Comparison of ENCODE assay signal across 13 cellular contexts in genomic region chr16:4323071-4323844, GRCh38. TPM values are rescaled to one million over a fixed set of nuclear protein-coding genes. Genes with fewer than 3 reads are reported as not detected.
DNase-seq lines count a peak whose midpoint lies in the region; ATAC-seq and TF ChIP-seq lines count a peak whose summit lies in the region.
"Had no signal": no experiment of that assay in that cellular context is flagged by ENCODE, and none has a peak within 500 bp of the region (broad histone marks: within the 10 kb centered on the region; RNA-seq: fewer than 3 reads in every experiment).

No MANE protein-coding gene starts in this region.

- H3K9ac ChIP-seq in GM23248 (0 out of 2 replicates have a peak overlapping the region, but pooled peaks have one; percentile 42), colonic mucosa (ENCODE audit: low read depth in 2 of 2, low read length in 2 of 2) (peak overlapping the region; percentile 32 to 34)
- H3K9ac ChIP-seq: KMS-11 had no signal

- DNase-seq in GM23248 (no peak), colonic mucosa (no peak), stomach (peak; percentile 47), SJCRH30 (no peak), DMS79 (lab: John Stamatoyannopoulos, UW) (no peak)
- no peak for DNase-seq in activated effector memory CD4-positive, alpha-beta T cell treated with Interleukin-2 at 50 U/mL for 16 hours
- DNase-seq: CD4-positive, CD25-positive, alpha-beta regulatory T cell; NCI-H510A; stimulated activated CD4-positive, alpha-beta T cell treated with anti-CD3 and anti-CD28 coated beads, Interleukin-4, amount 100 ng/mL, for 4 hours had no signal

- no peaks in the 10 kb centered on the region; the same call in 1 of the 2 replicates for H3F3A ChIP-seq in GM23248 (ENCODE audit: insufficient read depth)

- H3K4me1 ChIP-seq in GM23248 (ENCODE audit: insufficient read depth) = peaks cover 7% of the 10 kb centered on the region
- peaks cover 8% of the 10 kb centered on the region for H3K4me1 ChIP-seq in colonic mucosa
- H3K4me1 ChIP-seq in stomach = peaks cover 72 to 98% (median 86%) of the 10 kb centered on the region in 4 donors
- peaks cover 4% of the 10 kb centered on the region for H3K4me1 ChIP-seq in SJCRH30

- H3K27me3 ChIP-seq in GM23248 (replicated peaks; ENCODE audit: insufficient read depth) (no peaks in the 10 kb centered on the region), colonic mucosa (peaks cover 8% of the 10 kb centered on the region), layer of hippocampus (ENCODE audit: control insufficient read depth, insufficient read depth, low read length) (no peaks in the 10 kb centered on the region), stomach (peaks cover 0 to 8% (median 0%) of the 10 kb centered on the region in 3 donors), SJCRH30 (no peaks in the 10 kb centered on the region)

- WGBS in GM23248 (ENCODE audit: low coverage in 1 of 2, low lambda C conversion rate in 2 of 2, missing lambda C conversion rate in 2 of 2), 2 experiments = 62 to 65% methylated on average over 12 to 16 of the region's 21 CpGs
- 27 to 52% (median 37%) methylated on average over 5 to 21 of the region's 21 CpGs for WGBS in stomach, 5 donors

- H3K4me2 ChIP-seq in GM23248 (ENCODE audit: unreplicated experiment) = no peak overlapping the region
- H3K4me2 ChIP-seq: KMS-11 had no signal

- TF ChIP-seq POLR2A in stomach (IDR thresholded peaks at IDR 0.05) = no peak

- TF ChIP-seq EP300 in stomach (IDR thresholded peaks at IDR 0.05) = no peak

- in situ Hi-C loops in GM23248 (cut with MboI) = loop anchor here (10.0 kb wide), 1 partner anchor 118 kb away; no protein-coding TSS in a partner anchor

- H3K36me3 ChIP-seq in GM23248 (ENCODE audit: low read depth) (no peaks in the 10 kb centered on the region), colonic mucosa (no peaks in the 10 kb centered on the region), stomach (no peaks in the 10 kb centered on the region), SJCRH30 (no peaks in the 10 kb centered on the region)

- no peaks in the 10 kb centered on the region for H3K9me2 ChIP-seq in GM23248 (ENCODE audit: insufficient read depth)

- H3K79me2 ChIP-seq in GM23248 (ENCODE audit: insufficient read depth) = peaks cover 97% of the 10 kb centered on the region

- TF ChIP-seq CTCF in colonic mucosa (IDR thresholded peaks at IDR 0.05) = no peak
- TF ChIP-seq CTCF in stomach (IDR thresholded peaks at IDR 0.05) = no peak

- intact Hi-C loops in colonic mucosa (cut with DNase I) (no loop called here), stomach (cut with DNase I; ENCODE audit: low total_unique reads) (no loop called here)

- no peak for ATAC-seq in GM19395 (IDR thresholded peaks at IDR 0.05; ENCODE audit: unreplicated experiment)

- no peaks in the 10 kb centered on the region; the same call in 1 of the 2 replicates for H4K20me1 ChIP-seq in GM23248 (ENCODE audit: insufficient read depth)

- H2AFZ ChIP-seq in GM23248 = no peak overlapping the region

- H3K27ac ChIP-seq in GM23248 (no peak overlapping the region), colonic mucosa (peak overlapping the region; percentile 46), layer of hippocampus (ENCODE audit: low read depth, low read length) (peak overlapping the region; percentile 35), stomach (peak overlapping the region; percentile 57 to 89 (median 83)), SJCRH30 (no peak overlapping the region)
- H3K27ac ChIP-seq: KMS-11 had no signal

- H3K9me3 ChIP-seq in GM23248 (ENCODE audit: low read depth) (no peaks in the 10 kb centered on the region), colonic mucosa (no peaks in the 10 kb centered on the region), stomach (no peaks in the 10 kb centered on the region), SJCRH30 (replicated peaks) (no peaks in the 10 kb centered on the region)

- H3K4me3 ChIP-seq in GM23248 (no peak overlapping the region), colonic mucosa (no peak overlapping the region), stomach (no peak overlapping the region), SJCRH30 (no peak overlapping the region)

RNA-seq across cellular contexts. Expression of gene GLIS2, which starts 7.4 kb away (rescaled TPM):
- 2.9 and 3.2 TPM in 2 replicates for total RNA-seq in GM23248 (2014; rRNA removed; shearing (Covaris generic))
- polyA plus RNA-seq in GM23248 (2016; fragmentation: Nextera tagmentation; extraction: Ambion mirVana) (6.8 and 7.3 TPM in 2 replicates), stomach (1 to 10 TPM; 4.4 to 9.0 (median 5.8) TPM)
- total RNA-seq in colonic mucosa (1 to 10 TPM in 1 of 2 donors, under 1 TPM in 1; 0.89 to 4.1 TPM), stomach (10 to 100 TPM in 1 of 5 donors, 1 to 10 TPM in 4; 3.2 to 21.0 (median 4.6) TPM)
- total RNA-seq in SJCRH30 (2014; rRNA removed; shearing (Covaris generic)) = 1.6 and 1.9 TPM in 2 replicates
- total RNA-seq: CD4-positive, CD25-positive, alpha-beta regulatory T cell had no signal

RNA-seq across cellular contexts. Expression of gene PAM16, which starts 27.9 kb away (rescaled TPM):
- total RNA-seq in GM23248 (2014; rRNA removed; shearing (Covaris generic)) = 20.4 and 33.0 TPM in 2 replicates
- polyA plus RNA-seq in GM23248 (2016; fragmentation: Nextera tagmentation; extraction: Ambion mirVana) = 74.5 and 78.9 TPM in 2 replicates
- 10 to 100 TPM; 28.2 to 43.6 TPM for total RNA-seq in colonic mucosa
- 100 to 1,000 TPM in 1 of 5 donors, 10 to 100 TPM in 3, 1 to 10 TPM in 1; 4.7 to 218 (median 28.1) TPM for total RNA-seq in stomach
- 100 to 1,000 TPM in 2 of 3 donors, 10 to 100 TPM in 1; 54.4 to 117 (median 104) TPM for polyA plus RNA-seq in stomach
- 21.8 and 28.9 TPM in 2 replicates for total RNA-seq in SJCRH30 (2014; rRNA removed; shearing (Covaris generic))

RNA-seq across cellular contexts. Expression of gene VASN, which starts 48.4 kb away (rescaled TPM):
- total RNA-seq in GM23248 (2014; rRNA removed; shearing (Covaris generic)) = 223 and 234 TPM in 2 replicates
- polyA plus RNA-seq in GM23248 (2016; fragmentation: Nextera tagmentation; extraction: Ambion mirVana) (160 and 169 TPM in 2 replicates), stomach (1 to 10 TPM; 3.7 to 7.2 (median 5.1) TPM)
- total RNA-seq in colonic mucosa (1 to 10 TPM; 2.7 to 4.1 TPM), stomach (10 to 100 TPM; 10.5 to 25.6 (median 11.6) TPM)
- total RNA-seq in SJCRH30 (2014; rRNA removed; shearing (Covaris generic)) = 0.18 and 0.28 TPM in 2 replicates
- total RNA-seq: T-helper 1 cell treated with Interleukin-12 subunit alpha and Interleukin-12 subunit beta and Interleukin-4 antibody, amounts not matched to agents 30 ng/mL and 1 ng/mL, for 36 hours had no signal

RNA-seq across cellular contexts. Expression of gene TFAP4, which starts 50.4 kb away (rescaled TPM):
- total RNA-seq in GM23248 (2014; rRNA removed; shearing (Covaris generic)) = 3.4 and 5.4 TPM in 2 replicates
- polyA plus RNA-seq in GM23248 (2016; fragmentation: Nextera tagmentation; extraction: Ambion mirVana) (0.91 and 1.5 TPM in 2 replicates), stomach (1 to 10 TPM; 4.9 to 7.1 (median 5.5) TPM)
- total RNA-seq in colonic mucosa (10 to 100 TPM in 1 of 2 donors, 1 to 10 TPM in 1; 5.4 to 15.4 TPM), stomach (10 to 100 TPM in 1 of 5 donors, 1 to 10 TPM in 3, not detected in 1; 4.9 to 17.4 (median 6.5) TPM)
- total RNA-seq in SJCRH30 (2014; rRNA removed; shearing (Covaris generic)) = 31.2 and 34.1 TPM in 2 replicates

Comparison
In these comparisons a context has a peak if more than half of its experiments do, and no peak if none do; other contexts are left out.
1. H3K27ac ChIP-seq: peak in colonic mucosa (single experiment), layer of hippocampus (single experiment) and stomach (5 of 5); none in GM23248 (single experiment) and SJCRH30 (single experiment).